Comparison of ENCODE assay signal across 9 cellular contexts in the genomic region with DNA sequence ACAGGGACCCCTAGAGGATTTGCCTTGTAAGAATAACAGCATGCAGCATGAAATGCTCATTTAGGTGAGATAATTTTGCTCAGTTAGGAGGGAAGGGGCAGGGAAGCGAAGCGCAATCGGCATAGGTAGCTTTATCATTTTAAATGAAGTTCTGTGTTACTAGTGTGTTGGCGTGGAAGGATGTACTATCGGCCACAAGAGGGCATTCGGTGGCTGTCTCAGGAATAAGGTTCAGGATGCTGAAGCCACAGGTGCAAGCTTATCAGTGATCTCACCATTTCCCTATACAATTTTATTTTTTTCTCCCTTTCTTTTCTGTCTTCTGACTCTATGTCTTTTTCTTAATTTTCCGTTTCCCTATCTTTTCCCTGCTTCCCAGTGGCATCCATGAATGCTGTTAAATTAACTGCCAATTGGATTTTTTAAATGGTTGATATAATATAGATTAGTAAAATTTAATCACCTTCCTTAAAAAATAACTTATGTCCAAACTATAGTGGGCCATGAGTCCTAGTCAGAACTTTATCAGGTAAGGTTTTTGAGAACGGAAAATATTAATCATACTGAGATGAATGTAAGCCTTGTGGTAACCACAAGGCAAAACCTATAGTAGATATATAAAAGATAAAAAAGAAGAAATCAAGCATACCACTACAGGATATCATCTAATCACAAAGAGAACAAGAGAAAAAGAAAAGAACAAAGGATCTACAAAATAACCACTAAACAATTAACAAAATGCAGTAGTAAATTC. TPM values are rescaled to one million over a fixed set of nuclear protein-coding genes. Genes with fewer than 3 reads are reported as not detected.
DNase-seq lines count a peak whose midpoint lies in the region; ATAC-seq, FAIRE-seq and TF ChIP-seq lines count a peak whose summit lies in the region.
"Had no signal": no experiment of that assay in that cellular context is flagged by ENCODE, and none has a peak within 500 bp of the region (broad histone marks: within the 10 kb centered on the region; RNA-seq: fewer than 3 reads in every experiment).

No MANE protein-coding gene starts in this region.

- no peaks in the 10 kb centered on the region for H3K79me2 ChIP-seq in OCI-LY7 (ENCODE audit: insufficient read depth, low read depth, low read length)

- peak; percentile 88 for ATAC-seq in activated T-helper 17 cell treated with anti-CD3 and anti-CD28 coated beads, Interleukin-2, amount 50 U/mL, for 72 hours (replicated peaks)
- ATAC-seq in pancreas (peak; percentile 70 to 97 (median 94)), GM18517 (IDR thresholded peaks at IDR 0.05; ENCODE audit: unreplicated experiment) (no peak), HG02970 (IDR thresholded peaks at IDR 0.05; ENCODE audit: low FRiP score, unreplicated experiment) (no peak)

- CTCF ChIA-PET in OCI-LY7 (lab: Charles Lee; ENCODE audit: unreplicated experiment): no interaction called here

- no peak overlapping the region for H3K27ac Mint-ChIP-seq in activated T-helper 17 cell treated with anti-CD3 and anti-CD28 coated beads, Interleukin-2, amount 50 U/mL, for 72 hours

- DNase-seq in DMS153 (lab: John Stamatoyannopoulos, UW) (peak; percentile 58), HL-60 (ENCODE audit: low read depth in 1 of 2, low spot score in 1 of 2) (peak; percentile 7 to 50), OCI-LY7 (ENCODE audit: low spot score) (peak; percentile 50), fibroblast of villous mesenchyme (ENCODE audit: low read depth) (peak; percentile 71), pancreas (peak in 3 of 6 donors; percentile 22 to 63 (median 35))

- 11 to 14% methylated on average over 8 of the region's 8 CpGs for WGBS in pancreas, 2 donors

- peaks cover 10% of the 10 kb centered on the region for H3K4me1 Mint-ChIP-seq in activated T-helper 17 cell treated with anti-CD3 and anti-CD28 coated beads, Interleukin-2, amount 50 U/mL, for 72 hours

- TF ChIP-seq CTCF in HL-60 (IDR thresholded peaks at IDR 0.05; ENCODE audit: insufficient read depth, low read length) (peak; percentile 51), OCI-LY7 (conservative IDR thresholded peaks at IDR 0.05; ENCODE audit: low read length) (peak; percentile 71), fibroblast of villous mesenchyme (IDR thresholded peaks at IDR 0.05; ENCODE audit: insufficient read depth, low read depth, low read length) (peak; percentile 78), pancreas (IDR thresholded peaks at IDR 0.05) (peak; percentile 45 to 65 (median 60))

- POLR2A ChIA-PET in OCI-LY7 (lab: Charles Lee): interaction anchor here (0.6 to 0.7 kb wide), 2 partner anchors 161 to 308 kb away, joined by 3 read pairs; no protein-coding TSS in a partner anchor

- no peaks in the 10 kb centered on the region for H3K27me3 Mint-ChIP-seq in activated T-helper 17 cell treated with anti-CD3 and anti-CD28 coated beads, Interleukin-2, amount 50 U/mL, for 72 hours

- no peaks in the 10 kb centered on the region for H3K36me3 Mint-ChIP-seq in activated T-helper 17 cell treated with anti-CD3 and anti-CD28 coated beads, Interleukin-2, amount 50 U/mL, for 72 hours (ENCODE audit: low read depth)

- H3K27me3 ChIP-seq in HL-60 (ENCODE audit: insufficient read depth, poor library complexity, severe bottlenecking) (no peaks in the 10 kb centered on the region), pancreas (no peaks in the 10 kb centered on the region)

- no peak overlapping the region for H3K4me3 Mint-ChIP-seq in activated T-helper 17 cell treated with anti-CD3 and anti-CD28 coated beads, Interleukin-2, amount 50 U/mL, for 72 hours

- no peaks in the 10 kb centered on the region for H3K9me3 Mint-ChIP-seq in activated T-helper 17 cell treated with anti-CD3 and anti-CD28 coated beads, Interleukin-2, amount 50 U/mL, for 72 hours

- no peak for FAIRE-seq in pancreas (lab: Jason Lieb, UNC)
- FAIRE-seq: TTC549 had no signal

- H3K9me3 ChIP-seq in OCI-LY7 (ENCODE audit: low read length) (no peaks in the 10 kb centered on the region), pancreas (no peaks in the 10 kb centered on the region)

- intact Hi-C loops in OCI-LY7 (cut with micrococcal nuclease; ENCODE audit: unreplicated experiment): loop anchor here (1.0 to 2.0 kb wide), 2 partner anchors 256 to 404 kb away; no protein-coding TSS in a partner anchor
- intact Hi-C loops in pancreas (cut with DNase I): loop anchor here in 1 of 3 donors (5.0 kb wide), 1 partner anchor 406 kb away; no protein-coding TSS in a partner anchor

- H3K4me3 ChIP-seq in HL-60 (replicated peaks; ENCODE audit: insufficient read depth, low read length) (no peak overlapping the region), OCI-LY7 (ENCODE audit: low read depth, low read length, poor library complexity, severe bottlenecking) (no peak overlapping the region), fibroblast of villous mesenchyme (ENCODE audit: low read depth, low read length) (no peak overlapping the region), pancreas (no peak overlapping the region)

- no peak overlapping the region for H2AFZ ChIP-seq in OCI-LY7 (ENCODE audit: low read length)

- no peaks in the 10 kb centered on the region for H3K9me2 ChIP-seq in OCI-LY7 (ENCODE audit: insufficient read depth, low read length)

- BruUV-seq in OCI-LY7 (replicated peaks; lab: Mats Ljungman, UMichigan): no TSS peak

- H3K4me1 ChIP-seq in OCI-LY7 (ENCODE audit: insufficient read depth, low read length, poor library complexity, severe bottlenecking) (no peaks in the 10 kb centered on the region), pancreas (no peaks in the 10 kb centered on the region)

- no peaks in the 10 kb centered on the region for H4K20me1 ChIP-seq in OCI-LY7 (ENCODE audit: insufficient read depth, low read length)

- H3K27ac ChIP-seq in HL-60 (replicated peaks): no peak overlapping the region
- no peak overlapping the region for H3K27ac ChIP-seq in OCI-LY7 (ENCODE audit: low read depth, low read length, poor library complexity, severe bottlenecking)
- no peak overlapping the region for H3K27ac ChIP-seq in pancreas

- no peak overlapping the region for H3K4me2 ChIP-seq in OCI-LY7 (ENCODE audit: low read length)

- H3K36me3 ChIP-seq in OCI-LY7 (ENCODE audit: insufficient read depth, low read length) (no peaks in the 10 kb centered on the region), pancreas (no peaks in the 10 kb centered on the region)

RNA-seq across cellular contexts. Expression of gene INSL6, which starts 1.2 kb away (rescaled TPM):
- total RNA-seq in OCI-LY7 (2014; rRNA removed; shearing (Covaris generic)): not detected in 2 replicates
- total RNA-seq in OCI-LY7 (2022): not detected in 2 replicates
- total RNA-seq in activated T-helper 17 cell treated with anti-CD3 and anti-CD28 coated beads, Interleukin-2, amount 50 U/mL, for 72 hours: not detected
- total RNA-seq in fibroblast of villous mesenchyme: 0.43 and 0.64 TPM in 2 replicates
- under 1 TPM in 1 of 6 donors, not detected in 5; 0.23 TPM for total RNA-seq in pancreas
- not detected for polyA plus RNA-seq in pancreas

RNA-seq across cellular contexts. Expression of gene INSL4, which starts 44.6 kb away (rescaled TPM):
- not detected in 2 replicates for total RNA-seq in OCI-LY7 (2014; rRNA removed; shearing (Covaris generic))
- total RNA-seq in OCI-LY7 (2022) (not detected in 2 replicates), fibroblast of villous mesenchyme (not detected in 2 replicates), pancreas (not detected)
- total RNA-seq in activated T-helper 17 cell treated with anti-CD3 and anti-CD28 coated beads, Interleukin-2, amount 50 U/mL, for 72 hours: not detected
- polyA plus RNA-seq in pancreas: not detected

Comparison
In these comparisons a context has a peak if more than half of its experiments do, and no peak if none do; other contexts are left out.
1. ATAC-seq: peak in activated T-helper 17 cell treated with anti-CD3 and anti-CD28 coated beads, Interleukin-2, amount 50 U/mL, for 72 hours (single experiment) and pancreas (4 of 4); none in GM18517 (single experiment) and HG02970 (single experiment).
2. Peak in every context shown above with its lines, with median percentiles within 50 percentile points of each other: CTCF ChIP-seq.